In genomic region chr17:2043785-2044184, GRCh38 we compare ENCODE assay signal across 11 cellular contexts. TPM values are rescaled to one million over a fixed set of nuclear protein-coding genes. Genes with fewer than 3 reads are reported as not detected.
A peak's percentile ranks its signal among the peaks of the same experiment; 100 is the strongest.
DNase-seq lines count a peak whose midpoint lies in the region; ATAC-seq, FAIRE-seq and TF ChIP-seq lines count a peak whose summit lies in the region.
"Had no signal": no experiment of that assay in that cellular context is flagged by ENCODE, and none has a peak within 500 bp of the region (broad histone marks: within the 10 kb centered on the region; RNA-seq: fewer than 3 reads in every experiment).

No MANE protein-coding gene starts in this region.

- no peaks in the 10 kb centered on the region for H3K27me3 ChIP-seq in CD4-positive, CD25-positive, alpha-beta regulatory T cell (ENCODE audit: control insufficient read depth, insufficient read depth, low read length)
- no peaks in the 10 kb centered on the region for H3K27me3 ChIP-seq in GM12878 (replicated peaks in 1 of 2; ENCODE audit: control insufficient read depth in 2 of 2, insufficient read depth in 2 of 2, low read length in 1 of 2)
- no peaks in the 10 kb centered on the region for H3K27me3 ChIP-seq in muscle layer of duodenum (ENCODE audit: low read depth, low read length)
- H3K27me3 ChIP-seq in upper lobe of right lung = no peaks in the 10 kb centered on the region

- 98% methylated on average over 6 of the region's 6 CpGs for WGBS in GM12878 (ENCODE audit: insufficient coverage, insufficient replicate concordance, low lambda C conversion rate, missing lambda C conversion rate)

- peak overlapping the region in 2 of 3 donors; percentile 70 to 72 for H3K27ac Mint-ChIP-seq in CD4-positive, CD25-positive, alpha-beta regulatory T cell
- H3K27ac Mint-ChIP-seq in IgD-negative memory B cell = peak overlapping the region in 2 of 3 donors; percentile 84 to 93

- no peaks in the 10 kb centered on the region for H4K20me1 ChIP-seq in GM12878 (ENCODE audit: control insufficient read depth, insufficient read depth)

- H3K79me2 ChIP-seq in GM12878 (ENCODE audit: control insufficient read depth, insufficient read depth, low read length) = peaks cover 13% of the 10 kb centered on the region

- H3K4me1 Mint-ChIP-seq in CD4-positive, CD25-positive, alpha-beta regulatory T cell = peaks cover 5 to 35% (median 17%) of the 10 kb centered on the region in 4 donors
- H3K4me1 Mint-ChIP-seq in IgD-negative memory B cell = peaks cover 7 to 15% (median 13%) of the 10 kb centered on the region in 3 donors

- H3K4me1 ChIP-seq in CD4-positive, CD25-positive, alpha-beta regulatory T cell (ENCODE audit: control insufficient read depth, insufficient read depth, low read length, poor library complexity, severe bottlenecking) = peaks cover 21% of the 10 kb centered on the region
- H3K4me1 ChIP-seq in GM12878 (ENCODE audit: control insufficient read depth, insufficient read depth, low read length) (peaks cover 16% of the 10 kb centered on the region), muscle layer of duodenum (ENCODE audit: control insufficient read depth in 1 of 2, insufficient read depth in 2 of 2, low read length in 2 of 2) (peaks cover 10 to 32% of the 10 kb centered on the region in 2 donors), upper lobe of right lung (peaks cover 15% of the 10 kb centered on the region)

- H3K9ac ChIP-seq in GM12878 (ENCODE audit: control insufficient read depth, insufficient read depth, low read length) = no peak overlapping the region

- H3K36me3 ChIP-seq in CD4-positive, CD25-positive, alpha-beta regulatory T cell (ENCODE audit: control insufficient read depth, insufficient read depth, low read length) = peaks cover 6% of the 10 kb centered on the region
- H3K36me3 ChIP-seq in GM12878 (ENCODE audit: control insufficient read depth in 2 of 2, insufficient read depth in 2 of 2, low read length in 1 of 2) (peaks cover 0 to 2% of the 10 kb centered on the region in 2 experiments; a peak in 3 of 4 replicates), muscle layer of duodenum (ENCODE audit: control insufficient read depth in 1 of 2, insufficient read depth in 2 of 2, low read length in 2 of 2) (peaks cover 9 to 26% of the 10 kb centered on the region in 2 donors), upper lobe of right lung (peaks cover 26% of the 10 kb centered on the region)

- peaks cover 0 to 2% (median 0%) of the 10 kb centered on the region in 7 donors for H3K9me3 Mint-ChIP-seq in CD4-positive, CD25-positive, alpha-beta regulatory T cell
- no peaks in the 10 kb centered on the region for H3K9me3 Mint-ChIP-seq in IgD-negative memory B cell

- intact Hi-C loops in GM12878 (cut with micrococcal nuclease; ENCODE audit: unreplicated experiment) (loop anchor here (5.0 kb wide), 1 partner anchor 321 kb away; the partner anchor contains the start of gene WDR81), upper lobe of right lung (cut with DNase I) (no loop called here)

- H3K27ac ChIP-seq in CD4-positive, CD25-positive, alpha-beta regulatory T cell (ENCODE audit: insufficient read depth, low read length, poor library complexity, severe bottlenecking) = no peak overlapping the region
- H3K27ac ChIP-seq in GM12878 (ENCODE audit: control insufficient read depth, insufficient read depth) (no peak overlapping the region), muscle layer of duodenum (ENCODE audit: low read length) (peak overlapping the region; percentile 39), upper lobe of right lung (no peak overlapping the region)

- H2AFZ ChIP-seq in GM12878 (ENCODE audit: control insufficient read depth, low read depth, low read length) = no peak overlapping the region

- no peak overlapping the region for H3K4me3 ChIP-seq in CD4-positive, CD25-positive, alpha-beta regulatory T cell (ENCODE audit: low read depth, low read length)
- no peak overlapping the region for H3K4me3 ChIP-seq in GM12878
- no peak overlapping the region for H3K4me3 ChIP-seq in muscle layer of duodenum (ENCODE audit: low read depth in 1 of 2, low read length in 2 of 2)
- H3K4me3 ChIP-seq in upper lobe of right lung = no peak overlapping the region

- 0 out of 2 replicates have a peak, but pooled peaks have one; percentile 23 for TF ChIP-seq POLR2A in GM12878 (IDR thresholded peaks at IDR 0.05; ENCODE audit: low read depth, low read length)

- H3K36me3 Mint-ChIP-seq in CD4-positive, CD25-positive, alpha-beta regulatory T cell = peaks cover 4% of the 10 kb centered on the region
- peaks cover 5% of the 10 kb centered on the region for H3K36me3 Mint-ChIP-seq in IgD-negative memory B cell

- POLR2A ChIA-PET in GM12878 (lab: Charles Lee) = interaction anchor here (0.7 kb wide), 1 partner anchor 110 kb away, joined by 3 read pairs; no protein-coding TSS in a partner anchor

- no peak for DNase-seq in CD4-positive, CD25-positive, alpha-beta regulatory T cell
- DNase-seq in GM12878 (ENCODE audit: low read depth, low spot score) (no peak), upper lobe of right lung (no peak)
- DNase-seq: activated gamma-delta T cell, head of caudate nucleus, NCI-H2081 had no signal

- H3K27me3 Mint-ChIP-seq in CD4-positive, CD25-positive, alpha-beta regulatory T cell = no peaks in the 10 kb centered on the region
- H3K27me3 Mint-ChIP-seq in IgD-negative memory B cell = peaks cover 3% of the 10 kb centered on the region

- CTCF ChIA-PET in GM12878 (lab: Yijun Ruan, JAX) = no interaction called here

- H3K9me3 ChIP-seq in CD4-positive, CD25-positive, alpha-beta regulatory T cell (ENCODE audit: control insufficient read depth in 2 of 2, low read length in 2 of 2) = no peaks in the 10 kb centered on the region
- H3K9me3 ChIP-seq in GM12878 (replicated peaks; ENCODE audit: control insufficient read depth, insufficient read depth, low read length) (no peaks in the 10 kb centered on the region), muscle layer of duodenum (ENCODE audit: control insufficient read depth in 1 of 2, low read length in 2 of 2) (no peaks in the 10 kb centered on the region), upper lobe of right lung (no peaks in the 10 kb centered on the region)

- no peak for ATAC-seq in CD4-positive, CD25-positive, alpha-beta regulatory T cell (ENCODE audit: low read depth in 2 of 2)
- ATAC-seq in GM12878 = no peak
- ATAC-seq in HG02759 (IDR thresholded peaks at IDR 0.05; ENCODE audit: unreplicated experiment) = no peak
- no peak for ATAC-seq in GM18870 (IDR thresholded peaks at IDR 0.05; ENCODE audit: unreplicated experiment)
- ATAC-seq in upper lobe of right lung = no peak
- no peak for ATAC-seq in GM21737 (IDR thresholded peaks at IDR 0.05; ENCODE audit: unreplicated experiment)

- TF ChIP-seq CTCF in GM12878 (IDR thresholded peaks at IDR 0.05 in 2 of 3, conservative IDR thresholded peaks at IDR 0.05 in 1 of 3; ENCODE audit: control insufficient read depth in 2 of 3, extremely low read depth in 1 of 3, insufficient read depth in 1 of 3, low read depth in 3 of 3, low read length in 3 of 3) (no peak), upper lobe of right lung (IDR thresholded peaks at IDR 0.05) (no peak)

- in situ Hi-C loops in GM12878 (cut with MboI) = no loop called here

- TF ChIP-seq EP300 in GM12878 (IDR thresholded peaks at IDR 0.05; ENCODE audit: borderline replicate concordance in 1 of 2, control insufficient read depth in 1 of 2, low read depth in 2 of 2, low read length in 2 of 2) = no peak

- SMC1A ChIA-PET in GM12878 (lab: Charles Lee; ENCODE audit: uncharacterized antibody, unreplicated experiment) = interaction anchor here (0.6 to 0.7 kb wide), 2 partner anchors 22 to 327 kb away, joined by 3 read pairs; no protein-coding TSS in a partner anchor

- TF ChIP-seq RAD21 in GM12878 (IDR thresholded peaks at IDR 0.05; ENCODE audit: insufficient read depth, low read depth, low read length) = no peak

- RAD21 ChIA-PET in GM12878 (lab: Charles Lee; ENCODE audit: unreplicated experiment) = interaction anchor here (0.9 kb wide), 1 partner anchor 12 kb away, joined by 3 read pairs; no protein-coding TSS in a partner anchor

- FAIRE-seq in GM12878 (lab: Jason Lieb, UNC) = no peak

- H3K4me3 Mint-ChIP-seq in CD4-positive, CD25-positive, alpha-beta regulatory T cell = peak overlapping the region; percentile 89 to 94 (median 92)
- H3K4me3 Mint-ChIP-seq in IgD-negative memory B cell = peak overlapping the region in 3 of 4 donors; percentile 86 to 93 (median 91)

- H3K4me2 ChIP-seq in GM12878 (ENCODE audit: control insufficient read depth, insufficient read depth) = no peak overlapping the region

- no TSS peak for BruUV-seq in GM12878 (replicated peaks; lab: Mats Ljungman, UMichigan)

RNA-seq across cellular contexts. Expression of gene OVCA2, which starts 2.0 kb away (rescaled TPM):
- total RNA-seq in CD4-positive, CD25-positive, alpha-beta regulatory T cell = 30.8 TPM
- 100 to 1,000 TPM in 1 of 4 donors, 10 to 100 TPM in 3; 64.3 to 106 (median 80.2) TPM for polyA plus RNA-seq in CD4-positive, CD25-positive, alpha-beta regulatory T cell
- polyA plus RNA-seq in IgD-negative memory B cell (62.5 TPM), GM12878 (2011; rRNA removed) (21.8 and 34.6 TPM in 2 replicates), GM12878 (2014; fragmentation: Illumina TruSeq; extraction: Trizol) (24.8 and 32.5 TPM in 2 replicates), GM12878 (2014; fragmentation: Nextera tagmentation; extraction: Ambion mirVana) (10 to 100 TPM in 1 of 2 experiments, 1 to 10 TPM in 1; 6.1 to 14.2 TPM), GM12878 (2014; rRNA removed) (49.5 and 59.8 TPM in 2 replicates), GM12878 (2016; fragmentation: Nextera tagmentation; extraction: Ambion mirVana) (10 to 100 TPM; 73.6 to 75.3 TPM)
- 4.1 and 4.5 TPM in 2 replicates for total RNA-seq in GM12878 (2013; cell fraction: nucleolus; rRNA removed)
- total RNA-seq in GM12878 (2014; rRNA removed) (57.5 and 58.6 TPM in 2 replicates), GM12878 (2014; rRNA removed; fragmentation: Illumina TruSeq; extraction: Trizol) (25.5 and 29.1 TPM in 2 replicates), GM12878 (2021) (39.7 and 46.9 TPM in 2 replicates), upper lobe of right lung (21.4 TPM)
- polyA plus RNA-seq in GM12878 (2011; ENCODE audit: low read depth) = 15.9 TPM
- polyA plus RNA-seq in GM12878 (2011; cell fraction: cytosol; rRNA removed) = 57.5 and 70.9 TPM in 2 replicates
- 27.2 and 42.6 TPM in 2 replicates for polyA plus RNA-seq in GM12878 (2011; cell fraction: nucleus; rRNA removed)
- polyA plus RNA-seq in GM12878 (2012) = 26.0 and 30.9 TPM in 2 replicates
- 18.9 and 41.3 TPM in 2 replicates for polyA minus RNA-seq in GM12878 (2011; rRNA and poly(A)+ RNA removed)
- polyA minus RNA-seq in GM12878 (2011; cell fraction: cytosol; rRNA and poly(A)+ RNA removed) = 9.4 and 10.5 TPM in 2 replicates
- 2.3 and 5.2 TPM in 2 replicates for polyA minus RNA-seq in GM12878 (2011; cell fraction: nucleus; rRNA and poly(A)+ RNA removed)

RNA-seq across cellular contexts. Expression of gene HIC1, which starts 11.1 kb away (rescaled TPM):
- total RNA-seq in CD4-positive, CD25-positive, alpha-beta regulatory T cell = 1.3 TPM
- under 1 TPM in 3 of 4 donors, not detected in 1; 0.14 to 0.75 (median 0.54) TPM for polyA plus RNA-seq in CD4-positive, CD25-positive, alpha-beta regulatory T cell
- polyA plus RNA-seq in IgD-negative memory B cell (0.88 TPM), GM12878 (2011; rRNA removed) (4.2 and 10.5 TPM in 2 replicates), GM12878 (2014; fragmentation: Illumina TruSeq; extraction: Trizol) (0.81 and 1.8 TPM in 2 replicates), GM12878 (2014; fragmentation: Nextera tagmentation; extraction: Ambion mirVana) (under 1 TPM; 0.11 to 0.57 TPM), GM12878 (2014; rRNA removed) (26.5 and 40.9 TPM in 2 replicates), GM12878 (2016; fragmentation: Nextera tagmentation; extraction: Ambion mirVana) (1 to 10 TPM; 2.0 to 4.9 TPM)
- 220 and 277 TPM in 2 replicates for total RNA-seq in GM12878 (2013; cell fraction: nucleolus; rRNA removed)
- total RNA-seq in GM12878 (2014; rRNA removed) (30.8 and 40.8 TPM in 2 replicates), GM12878 (2014; rRNA removed; fragmentation: Illumina TruSeq; extraction: Trizol) (4.6 and 4.9 TPM in 2 replicates), GM12878 (2021) (55.4 and 61.1 TPM in 2 replicates), upper lobe of right lung (20.8 TPM)
- 8.2 TPM for polyA plus RNA-seq in GM12878 (2011; ENCODE audit: low read depth)
- polyA plus RNA-seq in GM12878 (2011; cell fraction: cytosol; rRNA removed) = 16.0 and 34.6 TPM in 2 replicates
- polyA plus RNA-seq in GM12878 (2011; cell fraction: nucleus; rRNA removed) = 88.9 and 92.7 TPM in 2 replicates
- 38.9 and 49.7 TPM in 2 replicates for polyA plus RNA-seq in GM12878 (2012)
- 9.8 and 22.7 TPM in 2 replicates for polyA minus RNA-seq in GM12878 (2011; rRNA and poly(A)+ RNA removed)
- polyA minus RNA-seq in GM12878 (2011; cell fraction: cytosol; rRNA and poly(A)+ RNA removed) = 23.8 and 29.3 TPM in 2 replicates
- 47.3 and 88.0 TPM in 2 replicates for polyA minus RNA-seq in GM12878 (2011; cell fraction: nucleus; rRNA and poly(A)+ RNA removed)

RNA-seq across cellular contexts. Expression of gene DPH1, which starts 13.8 kb away (rescaled TPM):
- total RNA-seq in CD4-positive, CD25-positive, alpha-beta regulatory T cell = 70.0 TPM
- polyA plus RNA-seq in CD4-positive, CD25-positive, alpha-beta regulatory T cell = 10 to 100 TPM; 32.4 to 40.4 (median 36.4) TPM
- polyA plus RNA-seq in IgD-negative memory B cell (34.4 TPM), GM12878 (2011; rRNA removed) (16.0 and 33.6 TPM in 2 replicates), GM12878 (2014; fragmentation: Illumina TruSeq; extraction: Trizol) (7.1 and 16.0 TPM in 2 replicates), GM12878 (2014; fragmentation: Nextera tagmentation; extraction: Ambion mirVana) (under 1 TPM; 0.29 to 0.95 TPM), GM12878 (2014; rRNA removed) (22.2 and 24.4 TPM in 2 replicates), GM12878 (2016; fragmentation: Nextera tagmentation; extraction: Ambion mirVana) (10 to 100 TPM; 19.0 to 22.0 TPM)
- total RNA-seq in GM12878 (2013; cell fraction: nucleolus; rRNA removed) = 111 and 119 TPM in 2 replicates
- total RNA-seq in GM12878 (2014; rRNA removed) (21.1 and 22.5 TPM in 2 replicates), GM12878 (2014; rRNA removed; fragmentation: Illumina TruSeq; extraction: Trizol) (13.4 and 17.5 TPM in 2 replicates), GM12878 (2021) (20.2 and 21.3 TPM in 2 replicates), upper lobe of right lung (47.8 TPM)
- polyA plus RNA-seq in GM12878 (2011; ENCODE audit: low read depth) = 13.9 TPM
- 39.9 and 44.5 TPM in 2 replicates for polyA plus RNA-seq in GM12878 (2011; cell fraction: cytosol; rRNA removed)
- polyA plus RNA-seq in GM12878 (2011; cell fraction: nucleus; rRNA removed) = 194 and 207 TPM in 2 replicates
- polyA plus RNA-seq in GM12878 (2012) = 32.2 and 34.3 TPM in 2 replicates
- polyA minus RNA-seq in GM12878 (2011; rRNA and poly(A)+ RNA removed) = 23.5 and 37.9 TPM in 2 replicates
- polyA minus RNA-seq in GM12878 (2011; cell fraction: cytosol; rRNA and poly(A)+ RNA removed) = 12.2 and 19.2 TPM in 2 replicates
- polyA minus RNA-seq in GM12878 (2011; cell fraction: nucleus; rRNA and poly(A)+ RNA removed) = 38.8 and 48.8 TPM in 2 replicates

RNA-seq across cellular contexts. Expression of gene RTN4RL1, which starts 18.7 kb away (rescaled TPM):
- 0.35 TPM for total RNA-seq in CD4-positive, CD25-positive, alpha-beta regulatory T cell
- under 1 TPM in 2 of 4 donors, not detected in 2; 0.14 to 0.28 TPM for polyA plus RNA-seq in CD4-positive, CD25-positive, alpha-beta regulatory T cell
- polyA plus RNA-seq in IgD-negative memory B cell (0.44 TPM), GM12878 (2011; rRNA removed) (not detected in 2 replicates), GM12878 (2014; fragmentation: Illumina TruSeq; extraction: Trizol) (not detected in 2 replicates), GM12878 (2014; fragmentation: Nextera tagmentation; extraction: Ambion mirVana) (not detected), GM12878 (2014; rRNA removed) (0.03 and 0.08 TPM in 2 replicates), GM12878 (2016; fragmentation: Nextera tagmentation; extraction: Ambion mirVana) (not detected)
- total RNA-seq in GM12878 (2013; cell fraction: nucleolus; rRNA removed) = 0.10 and 0.12 TPM in 2 replicates
- total RNA-seq in GM12878 (2014; rRNA removed) (0.05 and 0.11 TPM in 2 replicates), GM12878 (2014; rRNA removed; fragmentation: Illumina TruSeq; extraction: Trizol) (not detected in 2 replicates), GM12878 (2021) (0.10 and 0.13 TPM in 2 replicates), upper lobe of right lung (4.3 TPM)
- not detected for polyA plus RNA-seq in GM12878 (2011; ENCODE audit: low read depth)
- 0.01 TPM in 1 of 2 replicates, not detected in the other for polyA plus RNA-seq in GM12878 (2011; cell fraction: cytosol; rRNA removed)
- polyA plus RNA-seq in GM12878 (2011; cell fraction: nucleus; rRNA removed) = 0.03 TPM in 1 of 2 replicates, not detected in the other
- 0.04 TPM in 1 of 2 replicates, not detected in the other for polyA plus RNA-seq in GM12878 (2012)
- not detected in 2 replicates for polyA minus RNA-seq in GM12878 (2011; rRNA and poly(A)+ RNA removed)
- not detected in 2 replicates for polyA minus RNA-seq in GM12878 (2011; cell fraction: cytosol; rRNA and poly(A)+ RNA removed)
- not detected in 2 replicates for polyA minus RNA-seq in GM12878 (2011; cell fraction: nucleus; rRNA and poly(A)+ RNA removed)
